ENCODE assay signal across 1 cellular context in genomic region chr12:30691122-30691879, GRCh38.
TF ChIP-seq lines count a peak whose summit lies in the region.

No MANE protein-coding gene starts in this region.

TF ChIP-seq in HepG2, 621 proteins besides CTCF, POLR2A, EP300 and RAD21 (continued from another document):
- TF ChIP-seq, protein P1, sequence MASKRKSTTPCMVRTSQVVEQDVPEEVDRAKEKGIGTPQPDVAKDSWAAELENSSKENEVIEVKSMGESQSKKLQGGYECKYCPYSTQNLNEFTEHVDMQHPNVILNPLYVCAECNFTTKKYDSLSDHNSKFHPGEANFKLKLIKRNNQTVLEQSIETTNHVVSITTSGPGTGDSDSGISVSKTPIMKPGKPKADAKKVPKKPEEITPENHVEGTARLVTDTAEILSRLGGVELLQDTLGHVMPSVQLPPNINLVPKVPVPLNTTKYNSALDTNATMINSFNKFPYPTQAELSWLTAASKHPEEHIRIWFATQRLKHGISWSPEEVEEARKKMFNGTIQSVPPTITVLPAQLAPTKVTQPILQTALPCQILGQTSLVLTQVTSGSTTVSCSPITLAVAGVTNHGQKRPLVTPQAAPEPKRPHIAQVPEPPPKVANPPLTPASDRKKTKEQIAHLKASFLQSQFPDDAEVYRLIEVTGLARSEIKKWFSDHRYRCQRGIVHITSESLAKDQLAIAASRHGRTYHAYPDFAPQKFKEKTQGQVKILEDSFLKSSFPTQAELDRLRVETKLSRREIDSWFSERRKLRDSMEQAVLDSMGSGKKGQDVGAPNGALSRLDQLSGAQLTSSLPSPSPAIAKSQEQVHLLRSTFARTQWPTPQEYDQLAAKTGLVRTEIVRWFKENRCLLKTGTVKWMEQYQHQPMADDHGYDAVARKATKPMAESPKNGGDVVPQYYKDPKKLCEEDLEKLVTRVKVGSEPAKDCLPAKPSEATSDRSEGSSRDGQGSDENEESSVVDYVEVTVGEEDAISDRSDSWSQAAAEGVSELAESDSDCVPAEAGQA (IDR thresholded peaks at IDR 0.05; ENCODE audit: low read depth) = no peak
- TF ChIP-seq, protein P1 (CRISPR knock-in tag; IDR thresholded peaks at IDR 0.05; ENCODE audit: borderline replicate concordance) = no peak
- TF ChIP-seq ZFP62 (CRISPR knock-in tag; IDR thresholded peaks at IDR 0.05) (no peak), SOX5 (CRISPR knock-in tag; IDR thresholded peaks at IDR 0.05; ENCODE audit: borderline replicate concordance) (peak; percentile 51; the same call in 1 of the 2 replicates), YEATS2 (CRISPR knock-in tag; IDR thresholded peaks at IDR 0.05; ENCODE audit: borderline replicate concordance) (no peak)
TF ChIP-seq in HepG2: peak in this region for 10.
